ENCODE assay signal across 23 cellular contexts in the genomic region with DNA sequence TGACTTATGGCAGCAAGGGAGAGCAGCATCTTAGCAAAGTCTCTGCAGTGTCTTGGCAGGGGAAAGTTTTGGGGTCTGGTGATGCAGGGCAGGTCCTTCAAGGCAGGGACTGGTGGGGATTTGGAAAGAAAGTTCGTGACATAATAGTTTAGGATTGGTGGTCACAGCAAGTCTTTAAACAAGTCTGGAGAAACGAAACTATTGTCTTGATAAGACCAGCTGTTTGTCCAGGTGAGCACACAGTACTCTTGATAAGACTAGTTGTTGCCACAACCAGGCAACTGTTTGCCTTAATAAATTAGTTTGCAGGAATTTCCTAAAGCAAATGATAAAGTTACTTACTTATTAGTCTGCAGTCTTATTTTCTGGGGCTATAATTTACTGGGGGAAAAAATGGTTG.
DNase-seq lines count a peak whose midpoint lies in the region; ATAC-seq, FAIRE-seq and TF ChIP-seq lines count a peak whose summit lies in the region.
"Had no signal": no experiment of that assay in that cellular context is flagged by ENCODE, and none has a peak within 500 bp of the region (broad histone marks: within the 10 kb centered on the region; RNA-seq: fewer than 3 reads in every experiment).

No MANE protein-coding gene starts in this region.

- BruUV-seq in HepG2 (replicated peaks; lab: Mats Ljungman, UMichigan): no TSS peak

- TF ChIP-seq EP300 in HepG2 (IDR thresholded peaks at IDR 0.05; ENCODE audit: low read depth in 2 of 2, low read length in 2 of 2) (no peak; a peak in 1 of 4 replicates), HepG2 (CRISPR knock-in tag; IDR thresholded peaks at IDR 0.05; ENCODE audit: borderline replicate concordance) (no peak), stomach (IDR thresholded peaks at IDR 0.05) (no peak)

- intact Hi-C loops in HepG2 (cut with micrococcal nuclease; ENCODE audit: unreplicated experiment) (no loop called here), stomach (cut with DNase I; ENCODE audit: low total_unique reads) (no loop called here)

- H3K4me3 ChIP-seq in HepG2 (replicated peaks in 1 of 3; ENCODE audit: insufficient read depth in 1 of 3, low read depth in 2 of 3, low read length in 3 of 3) (no peak overlapping the region), stomach (no peak overlapping the region)
- H3K4me3 ChIP-seq: GM12878, MG63 had no signal

- FAIRE-seq in HepG2 (lab: Jason Lieb, UNC): no peak
- FAIRE-seq in HTR-8/SVneo (lab: Jason Lieb, UNC): no peak
- FAIRE-seq: GM12878 had no signal

- no peaks in the 10 kb centered on the region for H3K79me2 ChIP-seq in HepG2 (ENCODE audit: insufficient read depth, low read length)

- H3K9me3 ChIP-seq in HepG2 (ENCODE audit: low read length) (no peaks in the 10 kb centered on the region), stomach (peaks cover 0 to 8% (median 2%) of the 10 kb centered on the region in 4 donors)
- H3K9me3 ChIP-seq: MG63 had no signal

- TF ChIP-seq CTCF in VCaP (conservative IDR thresholded peaks at IDR 0.05) (no peak), HepG2 (CRISPR knock-in tag; IDR thresholded peaks at IDR 0.05) (no peak), stomach (IDR thresholded peaks at IDR 0.05) (no peak), GM10266 (IDR thresholded peaks at IDR 0.05; ENCODE audit: control insufficient read depth, insufficient read depth, low read depth, missing control alignments) (no peak)

- POLR2A ChIA-PET in HepG2 (lab: Yijun Ruan, JAX): no interaction called here

- peak overlapping the region; percentile 64 for H2AFZ ChIP-seq in HepG2 (ENCODE audit: low read length)

- H3K27ac ChIP-seq in VCaP (peak overlapping the region; percentile 75), HepG2 (ENCODE audit: extremely low read length, insufficient read depth, low read length) (no peak overlapping the region), stomach (peak overlapping the region in 4 of 5 donors; percentile 38 to 88 (median 56))
- H3K27ac ChIP-seq: C4-2B had no signal

- ATAC-seq in HepG2: no peak
- ATAC-seq: GM12878, Panc1, SK-N-SH treated with all-trans-retinoic acid at 6 μM for 48 hours had no signal

- TF ChIP-seq RAD21 in HepG2 (CRISPR knock-in tag; IDR thresholded peaks at IDR 0.05): no peak

- H3K36me3 ChIP-seq in HepG2 (replicated peaks in 1 of 2; ENCODE audit: control insufficient read depth in 1 of 2, insufficient read depth in 2 of 2, low read length in 2 of 2) (no peaks in the 10 kb centered on the region), stomach (no peaks in the 10 kb centered on the region)
- H3K36me3 ChIP-seq: MG63 had no signal

- H3K4me1 ChIP-seq in HepG2 (ENCODE audit: insufficient read depth, low read length): peaks cover 31% of the 10 kb centered on the region
- H3K4me1 ChIP-seq in stomach: peaks cover 0 to 13% (median 6%) of the 10 kb centered on the region in 4 donors

- H3K4me2 ChIP-seq in HepG2 (ENCODE audit: low read depth, low read length): no peak overlapping the region

- TF ChIP-seq POLR2A in HepG2 (IDR thresholded peaks at IDR 0.05; ENCODE audit: insufficient read depth in 1 of 2, low read depth in 2 of 2, low read length in 2 of 2) (no peak), stomach (IDR thresholded peaks at IDR 0.05) (no peak)

- H3K27me3 ChIP-seq in HepG2 (ENCODE audit: control insufficient read depth in 1 of 2, insufficient read depth in 2 of 2, low read length in 2 of 2) (no peaks in the 10 kb centered on the region), stomach (no peaks in the 10 kb centered on the region)
- H3K27me3 ChIP-seq: MG63 had no signal

- no peaks in the 10 kb centered on the region for H4K20me1 ChIP-seq in HepG2 (ENCODE audit: insufficient read depth, low read length)

- CTCF ChIA-PET in HepG2 (lab: Yijun Ruan, JAX; ENCODE audit: low intra/inter-chr PET ratio, low total read pairs): no interaction called here

- H3K9ac ChIP-seq in HepG2 (ENCODE audit: insufficient read depth, low read depth, low read length): no peak overlapping the region

- DNase-seq in DMS53 (lab: John Stamatoyannopoulos, UW) (peak; percentile 55), HepG2 (ENCODE audit: low spot score) (peak; percentile 34), stomach (no peak), GM10266 (ENCODE audit: extremely low spot score) (no peak), HTR-8/SVneo (ENCODE audit: insufficient read length, low spot score) (no peak), DMS79 (lab: John Stamatoyannopoulos, UW) (no peak)
- DNase-seq: CD8-positive, alpha-beta memory T cell; DMS79 treated with DMSO at 0.1 percent for 48 hours; GOT3; Kasumi-1; MG63; NCI-H1417; NCI-H187; NCI-H226; NCI-H524; NCI-H774; NK-92 treated with Interleukin-12 subunit alpha and Interleukin-12 subunit beta, amount 100 ng/mL, for 24 hours; T-helper 1 cell had no signal

- 21% methylated on average over 2 of the region's 2 CpGs for WGBS in HepG2 (ENCODE audit: low lambda C conversion rate)
- WGBS in stomach, 5 donors: 21 to 43% (median 29%) methylated on average over 2 of the region's 2 CpGs

- in situ Hi-C loops in HepG2 (cut with HindIII; ENCODE audit: extremely low pct_ligation_motif_present, low pct_unique_long_range_greater_than_20kb): no loop called here

TF ChIP-seq in HepG2, 621 proteins besides CTCF, POLR2A, EP300 and RAD21:
- TF ChIP-seq, protein P1, sequence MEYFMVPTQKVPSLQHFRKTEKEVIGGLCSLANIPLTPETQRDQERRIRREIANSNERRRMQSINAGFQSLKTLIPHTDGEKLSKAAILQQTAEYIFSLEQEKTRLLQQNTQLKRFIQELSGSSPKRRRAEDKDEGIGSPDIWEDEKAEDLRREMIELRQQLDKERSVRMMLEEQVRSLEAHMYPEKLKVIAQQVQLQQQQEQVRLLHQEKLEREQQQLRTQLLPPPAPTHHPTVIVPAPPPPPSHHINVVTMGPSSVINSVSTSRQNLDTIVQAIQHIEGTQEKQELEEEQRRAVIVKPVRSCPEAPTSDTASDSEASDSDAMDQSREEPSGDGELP (IDR thresholded peaks at IDR 0.05; ENCODE audit: borderline replicate concordance, low read depth): peak; percentile 45; the same call in 1 of the 2 replicates
- TF ChIP-seq KAT7 (CRISPR knock-in tag; IDR thresholded peaks at IDR 0.05; ENCODE audit: borderline replicate concordance): no peak
- TF ChIP-seq, protein P2, sequence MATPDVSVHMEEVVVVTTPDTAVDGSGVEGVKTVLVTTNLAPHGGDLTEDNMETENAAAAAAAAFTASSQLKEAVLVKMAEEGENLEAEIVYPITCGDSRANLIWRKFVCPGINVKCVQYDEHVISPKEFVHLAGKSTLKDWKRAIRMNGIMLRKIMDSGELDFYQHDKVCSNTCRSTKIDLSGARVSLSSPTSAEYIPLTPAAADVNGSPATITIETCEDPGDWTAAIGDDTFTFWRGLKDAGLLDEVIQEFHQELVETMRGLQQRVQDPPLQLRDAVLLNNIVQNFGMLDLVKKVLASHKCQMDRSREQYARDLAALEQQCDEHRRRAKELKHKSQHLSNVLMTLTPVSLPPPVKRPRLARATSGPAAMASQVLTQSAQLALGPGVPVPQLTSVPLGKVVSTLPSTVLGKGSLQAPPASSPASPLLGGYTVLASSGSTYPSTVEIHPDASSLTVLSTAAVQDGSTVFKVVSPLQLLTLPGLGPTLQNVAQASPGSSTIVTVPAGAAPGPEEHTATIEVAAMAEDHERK (CRISPR knock-in tag; IDR thresholded peaks at IDR 0.05; ENCODE audit: low read depth): no peak
- TF ChIP-seq RFX1 (IDR thresholded peaks at IDR 0.05): no peak
- TF ChIP-seq CHCHD3 (CRISPR knock-in tag; IDR thresholded peaks at IDR 0.05): no peak
- TF ChIP-seq SOX13 (IDR thresholded peaks at IDR 0.05): no peak
- TF ChIP-seq SOX13 (CRISPR knock-in tag; conservative IDR thresholded peaks at IDR 0.05 in 1 of 2, IDR thresholded peaks at IDR 0.05 in 1 of 2): 0 out of 4 replicates have a peak, but pooled peaks of 1 of the 2 experiments have one; percentile 15

Comparison
In these comparisons a context has a peak if more than half of its experiments do, and no peak if none do; other contexts are left out.
1. DNase-seq: peak in DMS53 (single experiment) and HepG2 (single experiment); none in stomach (single experiment), GM10266 (single experiment), HTR-8/SVneo (single experiment) and DMS79 (single experiment).